Comparison of ENCODE assay signal across 8 cellular contexts in genomic region chr1:114715952-114716303, GRCh38. TPM values are rescaled to one million over a fixed set of nuclear protein-coding genes. Genes with fewer than 3 reads are reported as not detected.
A peak's percentile ranks its signal among the peaks of the same experiment; 100 is the strongest.
DNase-seq lines count a peak whose midpoint lies in the region; FAIRE-seq and TF ChIP-seq lines count a peak whose summit lies in the region.

No MANE protein-coding gene starts in this region.

- POLR2A ChIA-PET in HEK293T (lab: Yijun Ruan, JAX): interaction anchor here (0.7 to 1.8 kb wide), 9 partner anchors 9 to 378 kb away, joined by 3 to 5 read pairs (median 4); partner anchors contain the start of genes AMPD1, CSDE1 and DENND2C

- BruUV-seq in mammary epithelial cell (replicated peaks; lab: Mats Ljungman, UMichigan): TSS peak; percentile 35

- H3K79me2 ChIP-seq in DOHH2 (ENCODE audit: control insufficient read depth, low read length): peaks cover 31% of the 10 kb centered on the region
- peaks cover 54% of the 10 kb centered on the region for H3K79me2 ChIP-seq in mammary epithelial cell (ENCODE audit: insufficient read depth, low read length)

- peak overlapping the region; percentile 95 for H3K4me3 ChIP-seq in DOHH2 (ENCODE audit: low read length)
- peak overlapping the region; percentile 100 for H3K4me3 ChIP-seq in HUES6 (ENCODE audit: low read depth, low read length)
- H3K4me3 ChIP-seq in mammary epithelial cell (replicated peaks in 1 of 3; ENCODE audit: insufficient read depth in 1 of 3, low read depth in 2 of 3, low read length in 3 of 3): peak overlapping the region; percentile 70 to 94 (median 73)
- H3K4me3 ChIP-seq in mucosa of stomach (ENCODE audit: low read length): peak overlapping the region; percentile 95

- intact Hi-C loops in mammary epithelial cell (cut with micrococcal nuclease): loop anchor here (1.0 to 2.0 kb wide), 2 partner anchors 105 to 370 kb away; no protein-coding TSS in a partner anchor

- H3K4me2 ChIP-seq in DOHH2 (ENCODE audit: low read length) (peak overlapping the region; percentile 80), mammary epithelial cell (ENCODE audit: insufficient read depth, low read depth, low read length) (peak overlapping the region; percentile 80)

- no peak for DNase-seq in mammary epithelial cell
- DNase-seq in HEK293T (ENCODE audit: extremely low spot score): no peak
- no peak for DNase-seq in RCC 7860 (ENCODE audit: low spot score)
- DNase-seq in activated CD4-positive, alpha-beta T cell treated with anti-CD3 and anti-CD28 coated beads, Interleukin-2, amount 50 U/mL, for 4 hours: no peak
- DNase-seq in DMS79 (lab: John Stamatoyannopoulos, UW): no peak

- in situ Hi-C loops in mammary epithelial cell (cut with MboI; ENCODE audit: low sequenced_read_pairs in 2 of 2): no loop called here

- H3F3A ChIP-seq in DOHH2 (ENCODE audit: control insufficient read depth, insufficient read depth): peaks cover 37% of the 10 kb centered on the region

- dilution Hi-C loops in mammary epithelial cell (cut with HindIII; ENCODE audit: low sequenced_read_pairs): no loop called here

- H3K27me3 ChIP-seq in DOHH2 (ENCODE audit: control insufficient read depth, low read length): no peaks in the 10 kb centered on the region
- H3K27me3 ChIP-seq in HUES6 (ENCODE audit: control insufficient read depth, insufficient read depth, low read length): no peaks in the 10 kb centered on the region
- no peaks in the 10 kb centered on the region for H3K27me3 ChIP-seq in mammary epithelial cell (ENCODE audit: insufficient read depth, low read length)
- no peaks in the 10 kb centered on the region for H3K27me3 ChIP-seq in mucosa of stomach (ENCODE audit: control insufficient read depth, insufficient read depth, low read length)

- H4K20me1 ChIP-seq in DOHH2 (ENCODE audit: control insufficient read depth, insufficient read depth, low read depth, low read length) (no peaks in the 10 kb centered on the region), mammary epithelial cell (ENCODE audit: insufficient read depth, low read length) (no peaks in the 10 kb centered on the region)

- CTCF ChIA-PET in mammary epithelial cell (lab: Charles Lee; ENCODE audit: low non-redundant PET): no interaction called here
- CTCF ChIA-PET in HEK293T (lab: Yijun Ruan, JAX): interaction anchor here (0.6 kb wide), 1 partner anchor 445 kb away, joined by 3 read pairs; no protein-coding TSS in a partner anchor

- H3K4me1 ChIP-seq in DOHH2 (ENCODE audit: control insufficient read depth, low read length) (peaks cover 20% of the 10 kb centered on the region), HUES6 (ENCODE audit: control insufficient read depth, insufficient read depth, low read length) (peaks cover 9% of the 10 kb centered on the region; the same call in 1 of the 2 replicates), mammary epithelial cell (ENCODE audit: insufficient read depth, low read length) (peaks cover 7% of the 10 kb centered on the region), mucosa of stomach (ENCODE audit: control insufficient read depth, insufficient read depth, low read length) (peaks cover 5% of the 10 kb centered on the region)

- FAIRE-seq in RCC 7860 (lab: Jason Lieb, UNC): no peak

- H3K9ac ChIP-seq in HUES6 (ENCODE audit: low read length): peak overlapping the region; percentile 100
- peak overlapping the region; percentile 100 for H3K9ac ChIP-seq in mammary epithelial cell (ENCODE audit: insufficient read depth, low read length)
- H3K9ac ChIP-seq in mucosa of stomach (ENCODE audit: low read length): peak overlapping the region; percentile 99

- TF ChIP-seq CTCF in DOHH2 (IDR thresholded peaks at IDR 0.05; ENCODE audit: low read depth, low read length, poor library complexity, severe bottlenecking): no peak
- TF ChIP-seq CTCF in mammary epithelial cell (conservative IDR thresholded peaks at IDR 0.05 in 1 of 2, IDR thresholded peaks at IDR 0.05 in 1 of 2; ENCODE audit: extremely low read depth in 1 of 2, insufficient read depth in 1 of 2, low read depth in 1 of 2, low read length in 2 of 2): no peak

- H3K9me3 ChIP-seq in DOHH2 (ENCODE audit: control insufficient read depth, insufficient read depth, low read length): no peaks in the 10 kb centered on the region
- H3K9me3 ChIP-seq in HUES6 (ENCODE audit: control insufficient read depth, insufficient read depth, low read depth, low read length): no peaks in the 10 kb centered on the region
- no peaks in the 10 kb centered on the region for H3K9me3 ChIP-seq in mammary epithelial cell (replicated peaks; ENCODE audit: insufficient read depth, low read length)
- no peaks in the 10 kb centered on the region for H3K9me3 ChIP-seq in mucosa of stomach (ENCODE audit: control insufficient read depth, low read length)

- H3K36me3 ChIP-seq in DOHH2 (ENCODE audit: control insufficient read depth, low read length) (peaks cover 89% of the 10 kb centered on the region), HUES6 (ENCODE audit: control insufficient read depth, insufficient read depth, low read length) (peaks cover 76% of the 10 kb centered on the region), mammary epithelial cell (ENCODE audit: insufficient read depth, low read length) (peaks cover 51% of the 10 kb centered on the region), mucosa of stomach (ENCODE audit: control insufficient read depth, insufficient read depth, low read length) (no peaks in the 10 kb centered on the region)

- WGBS in mammary epithelial cell (ENCODE audit: low coverage, missing lambda C conversion rate): 12% methylated on average over 4 of the region's 4 CpGs

- peak overlapping the region; percentile 69 for H3K27ac ChIP-seq in DOHH2 (ENCODE audit: low read depth, low read length)
- H3K27ac ChIP-seq in HUES6 (ENCODE audit: low read depth, low read length): peak overlapping the region; percentile 99
- H3K27ac ChIP-seq in mammary epithelial cell (ENCODE audit: insufficient read depth, low read depth, low read length): peak overlapping the region; percentile 99

- H3K9me2 ChIP-seq in DOHH2 (replicated peaks; ENCODE audit: control insufficient read depth, low read length): no peaks in the 10 kb centered on the region

- H2AFZ ChIP-seq in mammary epithelial cell (ENCODE audit: low read depth, low read length): peak overlapping the region; percentile 75

TF ChIP-seq in HEK293T, 16 proteins besides CTCF, POLR2A, EP300 and RAD21:
- TF ChIP-seq PKNOX1 (IDR thresholded peaks at IDR 0.05): no peak
- no peak for TF ChIP-seq LEF1 (IDR thresholded peaks at IDR 0.05; ENCODE audit: borderline replicate concordance)

RNA-seq across cellular contexts. Expression of gene NRAS, which starts 0.6 kb away (rescaled TPM):
- 10 to 100 TPM; 44.9 to 67.3 TPM for total RNA-seq in mammary epithelial cell
- polyA plus RNA-seq in mammary epithelial cell: 29.2 TPM
- polyA minus RNA-seq in mammary epithelial cell: 46.8 TPM

RNA-seq across cellular contexts. Expression of gene AMPD1, which starts 20.6 kb away (rescaled TPM):
- total RNA-seq in mammary epithelial cell: not detected
- not detected for polyA plus RNA-seq in mammary epithelial cell
- not detected for polyA minus RNA-seq in mammary epithelial cell

RNA-seq across cellular contexts. Expression of gene CSDE1, which starts 41.9 kb away (rescaled TPM):
- 100 to 1,000 TPM; 493 to 641 TPM for total RNA-seq in mammary epithelial cell
- polyA plus RNA-seq in mammary epithelial cell: 225 TPM
- 329 TPM for polyA minus RNA-seq in mammary epithelial cell

RNA-seq across cellular contexts. Expression of gene DENND2C, which starts 46.1 kb away (rescaled TPM):
- total RNA-seq in mammary epithelial cell: 10 to 100 TPM; 14.2 to 18.0 TPM
- polyA plus RNA-seq in mammary epithelial cell: 3.2 TPM
- polyA minus RNA-seq in mammary epithelial cell: 6.9 TPM
